In genomic region chr3:170144437-170144843, GRCh38 we compare ENCODE assay signal across 10 cellular contexts. TPM values are rescaled to one million over a fixed set of nuclear protein-coding genes. Genes with fewer than 3 reads are reported as not detected.
DNase-seq lines count a peak whose midpoint lies in the region; ATAC-seq and TF ChIP-seq lines count a peak whose summit lies in the region.
"Had no signal": no experiment of that assay in that cellular context is flagged by ENCODE, and none has a peak within 500 bp of the region (broad histone marks: within the 10 kb centered on the region; RNA-seq: fewer than 3 reads in every experiment).

No MANE protein-coding gene starts in this region.

- peaks cover 30% of the 10 kb centered on the region for H3K36me3 Mint-ChIP-seq in activated CD4-positive, alpha-beta T cell treated with anti-CD3 and anti-CD28 coated beads, Interleukin-2, amount 10 ng/mL, durations not matched to agents 7 days and 5 days (ENCODE audit: low read depth)
- H3K36me3 Mint-ChIP-seq in progenitor cell of endocrine pancreas (ENCODE audit: insufficient read depth), result peaks cover 12% of the 10 kb centered on the region

- peak overlapping the region; percentile 50 for H3K27ac Mint-ChIP-seq in activated CD4-positive, alpha-beta T cell treated with anti-CD3 and anti-CD28 coated beads, Interleukin-2, amount 10 ng/mL, durations not matched to agents 7 days and 5 days
- peak overlapping the region; percentile 41 for H3K27ac Mint-ChIP-seq in progenitor cell of endocrine pancreas

- no peaks in the 10 kb centered on the region for H3K27me3 Mint-ChIP-seq in activated CD4-positive, alpha-beta T cell treated with anti-CD3 and anti-CD28 coated beads, Interleukin-2, amount 10 ng/mL, durations not matched to agents 7 days and 5 days
- H3K27me3 Mint-ChIP-seq in progenitor cell of endocrine pancreas, result no peaks in the 10 kb centered on the region

- peaks cover 11% of the 10 kb centered on the region for H3K4me1 Mint-ChIP-seq in activated CD4-positive, alpha-beta T cell treated with anti-CD3 and anti-CD28 coated beads, Interleukin-2, amount 10 ng/mL, durations not matched to agents 7 days and 5 days
- no peaks in the 10 kb centered on the region for H3K4me1 Mint-ChIP-seq in progenitor cell of endocrine pancreas (ENCODE audit: low read depth)

- CTCF ChIA-PET in activated CD4-positive, alpha-beta T cell treated with anti-CD3 and anti-CD28 coated beads, Interleukin-2, amount 10 ng/mL, durations not matched to agents 7 days and 5 days (lab: Charles Lee), result no interaction called here

- H3K4me3 Mint-ChIP-seq in activated CD4-positive, alpha-beta T cell treated with anti-CD3 and anti-CD28 coated beads, Interleukin-2, amount 10 ng/mL, durations not matched to agents 7 days and 5 days, result no peak overlapping the region
- no peak overlapping the region for H3K4me3 Mint-ChIP-seq in progenitor cell of endocrine pancreas (ENCODE audit: low read depth)

- ATAC-seq in HG02571 (IDR thresholded peaks at IDR 0.05; ENCODE audit: unreplicated experiment), result peak; percentile 84
- peak; percentile 96 for ATAC-seq in HG03571 (IDR thresholded peaks at IDR 0.05; ENCODE audit: unreplicated experiment)
- ATAC-seq: esophagus mucosa had no signal

- TF ChIP-seq CTCF in progenitor cell of endocrine pancreas (IDR thresholded peaks at IDR 0.05; ENCODE audit: unreplicated experiment), result no peak

- no peak for DNase-seq in activated CD4-positive, alpha-beta T cell treated with anti-CD3 and anti-CD28 coated beads, Interleukin-2, amount 10 ng/mL, durations not matched to agents 7 days and 5 days
- DNase-seq in activated CD4-positive, alpha-beta T cell treated with anti-CD3 and anti-CD28 coated beads, Interleukin-2, amount 50 U/mL, for 4 hours, result no peak
- DNase-seq in progenitor cell of endocrine pancreas (ENCODE audit: low spot score, unreplicated experiment), result no peak
- no peak for DNase-seq in NCI-H2029 (lab: John Stamatoyannopoulos, UW)
- no peak for DNase-seq in activated effector memory CD4-positive, alpha-beta T cell treated with Interleukin-2 at 50 U/mL for 16 hours
- DNase-seq in NCI-H345 (lab: John Stamatoyannopoulos, UW), result no peak
- DNase-seq: activated effector memory CD4-positive, alpha-beta T cell treated with anti-CD3 and anti-CD28 coated beads, Interleukin-2, amount 50 U/mL, for 16 hours had no signal

- no peaks in the 10 kb centered on the region for H3K9me3 Mint-ChIP-seq in activated CD4-positive, alpha-beta T cell treated with anti-CD3 and anti-CD28 coated beads, Interleukin-2, amount 10 ng/mL, durations not matched to agents 7 days and 5 days
- H3K9me3 Mint-ChIP-seq in progenitor cell of endocrine pancreas (ENCODE audit: low read depth), result no peaks in the 10 kb centered on the region

- POLR2A ChIA-PET in activated CD4-positive, alpha-beta T cell treated with anti-CD3 and anti-CD28 coated beads, Interleukin-2, amount 10 ng/mL, durations not matched to agents 7 days and 5 days (lab: Charles Lee), result no interaction called here

RNA-seq across cellular contexts. Expression of gene PHC3, which starts 37.1 kb away (rescaled TPM):
- 100 to 1,000 TPM in 1 of 2 experiments, 10 to 100 TPM in 1; 67.5 to 103 TPM for total RNA-seq in activated CD4-positive, alpha-beta T cell treated with anti-CD3 and anti-CD28 coated beads, Interleukin-2, amount 10 ng/mL, durations not matched to agents 7 days and 5 days
- 57.5 and 71.8 TPM in 2 replicates for total RNA-seq in progenitor cell of endocrine pancreas
